In the genomic region with DNA sequence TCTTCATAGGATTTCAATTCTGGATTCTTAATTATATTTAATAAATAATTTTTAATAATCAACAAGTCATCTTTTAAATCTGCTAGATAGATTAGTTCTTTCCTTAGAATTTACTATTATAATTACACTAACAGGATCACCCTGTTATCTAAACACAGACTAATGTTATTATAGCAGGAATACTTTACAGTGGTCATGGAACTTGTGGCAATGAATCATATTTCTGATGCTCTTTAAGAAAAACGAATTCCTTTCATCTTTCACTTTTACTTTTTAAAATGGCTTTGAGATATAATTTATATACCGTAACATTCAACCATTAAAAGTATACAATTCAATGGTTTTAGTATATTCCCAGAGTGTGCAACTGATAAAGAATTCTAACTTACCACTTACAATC, we compare ENCODE assay signal across 21 cellular contexts.
"Had no signal": no experiment of that assay in that cellular context is flagged by ENCODE, and none has a peak within 500 bp of the region (broad histone marks: within the 10 kb centered on the region; RNA-seq: fewer than 3 reads in every experiment).

No MANE protein-coding gene starts in this region.

- H3K27ac Mint-ChIP-seq: activated CD4-positive, alpha-beta T cell treated with anti-CD3 and anti-CD28 coated beads, Interleukin-2, amount 10 ng/mL, durations not matched to agents 7 days and 5 days; activated naive CD4-positive, alpha-beta T cell treated with anti-CD3 and anti-CD28 coated beads, Interleukin-2, amount 10 ng/mL, durations not matched to agents 7 days and 5 days; activated naive CD8-positive, alpha-beta T cell treated with anti-CD3 and anti-CD28 coated beads, Interleukin-2, amount 50 U/mL, for 24 hours; nephron progenitor cell; stimulated activated naive CD8-positive, alpha-beta T cell treated with anti-CD3 and anti-CD28 coated beads, Interleukin-15, Interleukin-2, amounts not matched to agents 100 ng/mL and 50 ng/mL, for 24 hours had no signal

- H3K4me1 Mint-ChIP-seq: activated CD4-positive, alpha-beta T cell treated with anti-CD3 and anti-CD28 coated beads, Interleukin-2, amount 10 ng/mL, durations not matched to agents 7 days and 5 days; activated naive CD4-positive, alpha-beta T cell treated with anti-CD3 and anti-CD28 coated beads, Interleukin-2, amount 10 ng/mL, durations not matched to agents 7 days and 5 days; activated naive CD8-positive, alpha-beta T cell treated with anti-CD3 and anti-CD28 coated beads, Interleukin-2, amount 50 U/mL, for 24 hours; nephron progenitor cell had no signal

- H3K4me1 ChIP-seq: ascending aorta, esophagus squamous epithelium, psoas muscle, vagina had no signal

- H3K9me3 Mint-ChIP-seq: activated CD4-positive, alpha-beta T cell treated with anti-CD3 and anti-CD28 coated beads, Interleukin-2, amount 10 ng/mL, durations not matched to agents 7 days and 5 days; activated naive CD4-positive, alpha-beta T cell treated with anti-CD3 and anti-CD28 coated beads, Interleukin-2, amount 10 ng/mL, durations not matched to agents 7 days and 5 days; activated naive CD8-positive, alpha-beta T cell treated with anti-CD3 and anti-CD28 coated beads, Interleukin-2, amount 50 U/mL, for 24 hours; nephron progenitor cell; stimulated activated naive CD8-positive, alpha-beta T cell treated with anti-CD3 and anti-CD28 coated beads, Interleukin-15, Interleukin-2, amounts not matched to agents 100 ng/mL and 50 ng/mL, for 24 hours had no signal

- H3K9me3 ChIP-seq: ascending aorta, esophagus squamous epithelium, left ventricle myocardium inferior, psoas muscle, vagina had no signal

- H3K4me3 ChIP-seq: ascending aorta, esophagus squamous epithelium, left ventricle myocardium inferior, psoas muscle, skin epidermis, vagina had no signal

- ATAC-seq: activated CD4-positive, CD25-positive, alpha-beta regulatory T cell treated with anti-CD3 and anti-CD28 coated beads, Interleukin-2, amount 50 U/mL, for 24 hours; activated naive CD8-positive, alpha-beta T cell treated with anti-CD3 and anti-CD28 coated beads, Interleukin-2, amount 50 U/mL, for 24 hours; psoas muscle; right cardiac atrium had no signal

- H3K27ac ChIP-seq: ascending aorta, esophagus squamous epithelium, left ventricle myocardium inferior, psoas muscle, skin epidermis, vagina had no signal

- FAIRE-seq: endothelial cell of umbilical vein had no signal

- H3K27me3 ChIP-seq: ascending aorta, esophagus squamous epithelium, vagina had no signal

- H3K27me3 Mint-ChIP-seq: activated CD4-positive, alpha-beta T cell treated with anti-CD3 and anti-CD28 coated beads, Interleukin-2, amount 10 ng/mL, durations not matched to agents 7 days and 5 days; activated naive CD4-positive, alpha-beta T cell treated with anti-CD3 and anti-CD28 coated beads, Interleukin-2, amount 10 ng/mL, durations not matched to agents 7 days and 5 days; activated naive CD8-positive, alpha-beta T cell treated with anti-CD3 and anti-CD28 coated beads, Interleukin-2, amount 50 U/mL, for 24 hours; stimulated activated naive CD8-positive, alpha-beta T cell treated with anti-CD3 and anti-CD28 coated beads, Interleukin-15, Interleukin-2, amounts not matched to agents 100 ng/mL and 50 ng/mL, for 24 hours had no signal

- H3K4me3 Mint-ChIP-seq: activated CD4-positive, alpha-beta T cell treated with anti-CD3 and anti-CD28 coated beads, Interleukin-2, amount 10 ng/mL, durations not matched to agents 7 days and 5 days; activated naive CD4-positive, alpha-beta T cell treated with anti-CD3 and anti-CD28 coated beads, Interleukin-2, amount 10 ng/mL, durations not matched to agents 7 days and 5 days; activated naive CD8-positive, alpha-beta T cell treated with anti-CD3 and anti-CD28 coated beads, Interleukin-2, amount 50 U/mL, for 24 hours; nephron progenitor cell; stimulated activated naive CD8-positive, alpha-beta T cell treated with anti-CD3 and anti-CD28 coated beads, Interleukin-15, Interleukin-2, amounts not matched to agents 100 ng/mL and 50 ng/mL, for 24 hours had no signal

- DNase-seq: activated CD4-positive, alpha-beta T cell treated with anti-CD3 and anti-CD28 coated beads, Interleukin-2, amount 10 ng/mL, durations not matched to agents 7 days and 5 days; activated CD8-positive, alpha-beta memory T cell treated with anti-CD3 and anti-CD28 coated beads, Interleukin-2, amount 50 U/mL, for 48 hours; activated effector memory CD4-positive, alpha-beta T cell treated with Interleukin-2 at 50 U/mL for 16 hours; activated naive CD4-positive, alpha-beta T cell treated with anti-CD3 and anti-CD28 coated beads, Interleukin-2, amount 10 ng/mL, durations not matched to agents 7 days and 5 days; activated naive CD8-positive, alpha-beta T cell treated with anti-CD3 and anti-CD28 coated beads, Interleukin-2, amount 50 U/mL, for 24 hours; activated T-cell treated with anti-CD3 and anti-CD28 coated beads, Interleukin-2, amount 50 U/mL, for 48 hours; dermis blood vessel endothelial cell; effector memory CD4-positive, alpha-beta T cell; esophagus squamous epithelium; glutamatergic neuron; left ventricle myocardium inferior; nephron progenitor cell; psoas muscle; right cardiac atrium; T1000 had no signal
